8 cellular contexts compared by ENCODE assay signal in genomic region chr17:73189417-73190099, GRCh38. TPM values are rescaled to one million over a fixed set of nuclear protein-coding genes. Genes with fewer than 3 reads are reported as not detected.
DNase-seq lines count a peak whose midpoint lies in the region; ATAC-seq and TF ChIP-seq lines count a peak whose summit lies in the region.

No MANE protein-coding gene starts in this region.

- POLR2A ChIA-PET in PC-9 (lab: Charles Lee; ENCODE audit: unreplicated experiment) = interaction anchor here (0.7 kb wide), 1 partner anchor 25 kb away, joined by 7 read pairs; no protein-coding TSS in a partner anchor

- no peaks in the 10 kb centered on the region for H4K20me1 ChIP-seq in PC-9 (ENCODE audit: insufficient read depth)

- H3K27ac ChIP-seq in PC-9 = no peak overlapping the region

- H2AFZ ChIP-seq in PC-9 = no peak overlapping the region

- DNase-seq in CD1c-positive myeloid dendritic cell (ENCODE audit: extremely low spot score) (peak; percentile 40), HPDE6-E6E7 (ENCODE audit: extremely low spot score) (peak; percentile 48), PC-9 (peak; percentile 44 to 59), erythroblast (lab: John Stamatoyannopoulos, UW) (peak; percentile 32 to 34), retina (peak; percentile 61)
- no peak for DNase-seq in stimulated activated CD4-positive, alpha-beta T cell treated with anti-CD3 and anti-CD28 coated beads, Interleukin-4, amount 100 ng/mL, for 4 hours

- 0 out of 2 replicates have a peak, but pooled peaks cover 4% of the 10 kb centered on the region for H3K4me1 ChIP-seq in PC-9 (replicated peaks; ENCODE audit: insufficient read depth)

- ATAC-seq in GM19035 (IDR thresholded peaks at IDR 0.05; ENCODE audit: unreplicated experiment) (no peak), GM19455 (IDR thresholded peaks at IDR 0.05; ENCODE audit: unreplicated experiment) (no peak)

- intact Hi-C loops in PC-9 (cut with micrococcal nuclease; ENCODE audit: unreplicated experiment) = loop anchor here (1.0 to 10.0 kb wide), 5 partner anchors 187 to 1287 kb away; no protein-coding TSS in a partner anchor

- H3K9me3 ChIP-seq in PC-9 (ENCODE audit: insufficient read depth, low read depth) = no peaks in the 10 kb centered on the region

- TF ChIP-seq CTCF in PC-9 (conservative IDR thresholded peaks at IDR 0.05) = peak; percentile 73

- no peaks in the 10 kb centered on the region for H3K36me3 ChIP-seq in PC-9 (ENCODE audit: low read depth)

- CTCF ChIA-PET in PC-9 (lab: Charles Lee) = interaction anchor here (0.6 to 1.0 kb wide), 5 partner anchors 181 to 633 kb away, joined by 3 to 8 read pairs (median 5); no protein-coding TSS in a partner anchor

- H3K9me2 ChIP-seq in PC-9 (ENCODE audit: insufficient read depth) = no peaks in the 10 kb centered on the region

- no peak overlapping the region for H3K4me3 ChIP-seq in PC-9

- H3K4me2 ChIP-seq in PC-9 = no peak overlapping the region

- no peak for TF ChIP-seq POLR2A in erythroblast (IDR thresholded peaks at IDR 0.05; ENCODE audit: low read length)

- H3K79me2 ChIP-seq in PC-9 (ENCODE audit: low read depth) = peaks cover 17% of the 10 kb centered on the region; the same call in 1 of the 2 replicates

- H3K27me3 ChIP-seq in PC-9 (ENCODE audit: insufficient read depth, low read depth) = no peaks in the 10 kb centered on the region

- peaks cover 14% of the 10 kb centered on the region; the same call in 1 of the 2 replicates for H3F3A ChIP-seq in PC-9 (ENCODE audit: insufficient read depth, low read depth)

- BruUV-seq in PC-9 (replicated peaks; lab: Mats Ljungman, UMichigan) = no TSS peak

RNA-seq across cellular contexts. Expression of gene COG1, which starts 3.3 kb away (rescaled TPM):
- 24.8 and 25.6 TPM in 2 replicates for total RNA-seq in PC-9 (2021)

RNA-seq across cellular contexts. Expression of gene SSTR2, which starts 24.7 kb away (rescaled TPM):
- not detected in 2 replicates for total RNA-seq in PC-9 (2021)

Comparison
In these comparisons a context has a peak if more than half of its experiments do, and no peak if none do; other contexts are left out.
1. DNase-seq: peak in CD1c-positive myeloid dendritic cell (single experiment), HPDE6-E6E7 (single experiment), PC-9 (2 of 2), erythroblast (2 of 2) and retina (single experiment); none in stimulated activated CD4-positive, alpha-beta T cell treated with anti-CD3 and anti-CD28 coated beads, Interleukin-4, amount 100 ng/mL, for 4 hours (0 of 2).